1 cellular context compared by ENCODE assay signal in genomic region chr18:2518473-2518872, GRCh38.
TF ChIP-seq lines count a peak whose summit lies in the region.

No MANE protein-coding gene starts in this region.

TF ChIP-seq in IMR-90, 13 proteins besides CTCF, POLR2A, EP300 and RAD21 (continued from another document):
- TF ChIP-seq USF2 (IDR thresholded peaks at IDR 0.05; ENCODE audit: low read depth, low read length) (no peak), CHD1 (IDR thresholded peaks at IDR 0.05; ENCODE audit: low read depth, low read length) (no peak), RFX5 (IDR thresholded peaks at IDR 0.05; ENCODE audit: low read depth, low read length) (no peak), NFE2L2 (IDR thresholded peaks at IDR 0.05; ENCODE audit: low read depth, low read length) (no peak), MAFK (IDR thresholded peaks at IDR 0.05; ENCODE audit: low read depth, low read length) (no peak), MAZ (IDR thresholded peaks at IDR 0.05; ENCODE audit: borderline replicate concordance, low read depth, low read length) (no peak), SMC3 (IDR thresholded peaks at IDR 0.05; ENCODE audit: low read depth, low read length) (no peak)
- TF ChIP-seq, protein P1, sequence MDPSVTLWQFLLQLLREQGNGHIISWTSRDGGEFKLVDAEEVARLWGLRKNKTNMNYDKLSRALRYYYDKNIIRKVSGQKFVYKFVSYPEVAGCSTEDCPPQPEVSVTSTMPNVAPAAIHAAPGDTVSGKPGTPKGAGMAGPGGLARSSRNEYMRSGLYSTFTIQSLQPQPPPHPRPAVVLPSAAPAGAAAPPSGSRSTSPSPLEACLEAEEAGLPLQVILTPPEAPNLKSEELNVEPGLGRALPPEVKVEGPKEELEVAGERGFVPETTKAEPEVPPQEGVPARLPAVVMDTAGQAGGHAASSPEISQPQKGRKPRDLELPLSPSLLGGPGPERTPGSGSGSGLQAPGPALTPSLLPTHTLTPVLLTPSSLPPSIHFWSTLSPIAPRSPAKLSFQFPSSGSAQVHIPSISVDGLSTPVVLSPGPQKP (IDR thresholded peaks at IDR 0.05; ENCODE audit: borderline replicate concordance, low read depth, low read length) = no peak
